ENCODE assay signal across 9 cellular contexts in genomic region chr17:43713494-43714162, GRCh38. TPM values are rescaled to one million over a fixed set of nuclear protein-coding genes. Genes with fewer than 3 reads are reported as not detected.
A peak's percentile ranks its signal among the peaks of the same experiment; 100 is the strongest.
DNase-seq lines count a peak whose midpoint lies in the region; ATAC-seq and TF ChIP-seq lines count a peak whose summit lies in the region.
"Had no signal": no experiment of that assay in that cellular context is flagged by ENCODE, and none has a peak within 500 bp of the region (broad histone marks: within the 10 kb centered on the region; RNA-seq: fewer than 3 reads in every experiment).

No MANE protein-coding gene starts in this region.

- H3K4me1 ChIP-seq in SK-N-SH (ENCODE audit: control insufficient read depth in 1 of 2, insufficient read depth in 2 of 2, low read depth in 1 of 2, low read length in 1 of 2), result peaks cover 0 to 2% of the 10 kb centered on the region in 2 experiments; a peak in 1 of 4 replicates
- peaks cover 31% of the 10 kb centered on the region for H3K4me1 ChIP-seq in mesodermal cell (ENCODE audit: control insufficient read depth, insufficient read depth, low read length, poor library complexity, severe bottlenecking)

- peaks cover 13% of the 10 kb centered on the region for H3F3A ChIP-seq in SK-N-SH (replicated peaks; ENCODE audit: insufficient read depth)

- H3K36me3 Mint-ChIP-seq in activated CD4-positive, alpha-beta T cell treated with anti-CD3 and anti-CD28 coated beads, Interleukin-2, amount 10 ng/mL, durations not matched to agents 7 days and 5 days (ENCODE audit: low read depth), result no peaks in the 10 kb centered on the region
- no peaks in the 10 kb centered on the region for H3K36me3 Mint-ChIP-seq in effector memory CD8-positive, alpha-beta T cell (ENCODE audit: insufficient read depth)

- POLR2A ChIA-PET in activated CD4-positive, alpha-beta T cell treated with anti-CD3 and anti-CD28 coated beads, Interleukin-2, amount 10 ng/mL, durations not matched to agents 7 days and 5 days (lab: Charles Lee), result no interaction called here
- POLR2A ChIA-PET in SK-N-SH (lab: Yijun Ruan, JAX), result interaction anchor here (0.6 to 1.0 kb wide), 2 partner anchors 9 to 13 kb away, joined by 3 read pairs; no protein-coding TSS in a partner anchor

- peak overlapping the region; percentile 49; the same call in 1 of the 2 replicates for H3K9ac ChIP-seq in SK-N-SH

- TF ChIP-seq EP300 in SK-N-SH (IDR thresholded peaks at IDR 0.05; ENCODE audit: borderline replicate concordance in 1 of 2, low read depth in 1 of 2, low read length in 1 of 2), result no peak

- peaks cover 51% of the 10 kb centered on the region for H3K27me3 Mint-ChIP-seq in activated CD4-positive, alpha-beta T cell treated with anti-CD3 and anti-CD28 coated beads, Interleukin-2, amount 10 ng/mL, durations not matched to agents 7 days and 5 days
- H3K27me3 Mint-ChIP-seq in effector memory CD8-positive, alpha-beta T cell, result peaks cover 41 to 86% of the 10 kb centered on the region in 2 donors

- ATAC-seq in effector memory CD8-positive, alpha-beta T cell (replicated peaks), result peak; percentile 53
- ATAC-seq in GM21447 (IDR thresholded peaks at IDR 0.05; ENCODE audit: unreplicated experiment) (no peak), GM18498 (IDR thresholded peaks at IDR 0.05; ENCODE audit: unreplicated experiment) (no peak)

- peak overlapping the region; percentile 46 to 56 for H3K4me3 ChIP-seq in SK-N-SH (ENCODE audit: low read depth in 2 of 2, low read length in 1 of 2)
- peak overlapping the region; percentile 38 for H3K4me3 ChIP-seq in mesodermal cell (ENCODE audit: extremely low read depth, insufficient read depth, low read length, poor library complexity, severe bottlenecking)

- CTCF ChIA-PET in activated CD4-positive, alpha-beta T cell treated with anti-CD3 and anti-CD28 coated beads, Interleukin-2, amount 10 ng/mL, durations not matched to agents 7 days and 5 days (lab: Charles Lee), result interaction anchor here (0.6 to 1.8 kb wide), 8 partner anchors 9 to 1505 kb away, joined by 3 to 13 read pairs (median 3); partner anchors contain the start of gene SOST
- CTCF ChIA-PET in SK-N-SH (lab: Yijun Ruan, JAX), result interaction anchor here (0.8 to 11.8 kb wide), 7 partner anchors 13 to 188 kb away, joined by 3 to 123 read pairs (median 3); no protein-coding TSS in a partner anchor

- H3K27ac ChIP-seq in SK-N-SH (ENCODE audit: low read depth in 2 of 2, low read length in 1 of 2) (no peak overlapping the region), mesodermal cell (ENCODE audit: low read depth, low read length, severe bottlenecking) (peak overlapping the region; percentile 62)

- DNase-seq in activated CD4-positive, alpha-beta T cell treated with anti-CD3 and anti-CD28 coated beads, Interleukin-2, amount 10 ng/mL, durations not matched to agents 7 days and 5 days, result no peak
- DNase-seq in activated CD4-positive, alpha-beta T cell treated with anti-CD3 and anti-CD28 coated beads for 4 hours, result no peak
- DNase-seq in SK-N-SH (peak; percentile 88), NCI-H446 (lab: John Stamatoyannopoulos, UW) (no peak)
- DNase-seq in effector memory CD8-positive, alpha-beta T cell, result no peak

- H3K9me2 ChIP-seq in SK-N-SH, result no peaks in the 10 kb centered on the region

- H4K20me1 ChIP-seq in SK-N-SH (ENCODE audit: insufficient read depth), result no peaks in the 10 kb centered on the region

- no peaks in the 10 kb centered on the region for H3K9me3 Mint-ChIP-seq in activated CD4-positive, alpha-beta T cell treated with anti-CD3 and anti-CD28 coated beads, Interleukin-2, amount 10 ng/mL, durations not matched to agents 7 days and 5 days
- H3K9me3 Mint-ChIP-seq in effector memory CD8-positive, alpha-beta T cell, result no peaks in the 10 kb centered on the region

- H3K27me3 ChIP-seq in SK-N-SH (ENCODE audit: insufficient read depth), result no peaks in the 10 kb centered on the region

- H3K4me2 ChIP-seq in SK-N-SH, result peak overlapping the region; percentile 81

- H2AFZ ChIP-seq in SK-N-SH (ENCODE audit: low read depth), result peak overlapping the region; percentile 88

- H3K79me2 ChIP-seq in SK-N-SH (ENCODE audit: insufficient read depth), result no peaks in the 10 kb centered on the region

- peak overlapping the region; percentile 44 for H3K4me3 Mint-ChIP-seq in activated CD4-positive, alpha-beta T cell treated with anti-CD3 and anti-CD28 coated beads, Interleukin-2, amount 10 ng/mL, durations not matched to agents 7 days and 5 days
- peak overlapping the region; percentile 56 to 61 for H3K4me3 Mint-ChIP-seq in effector memory CD8-positive, alpha-beta T cell

- WGBS in SK-N-SH (ENCODE audit: low lambda C conversion rate), result 7% methylated on average over 42 of the region's 53 CpGs
- 2 to 3% methylated on average over 51 to 52 of the region's 53 CpGs for WGBS in mesodermal cell (ENCODE audit: insufficient coverage in 2 of 2), 2 experiments

- peaks cover 16% of the 10 kb centered on the region for H3K4me1 Mint-ChIP-seq in activated CD4-positive, alpha-beta T cell treated with anti-CD3 and anti-CD28 coated beads, Interleukin-2, amount 10 ng/mL, durations not matched to agents 7 days and 5 days
- H3K4me1 Mint-ChIP-seq in effector memory CD8-positive, alpha-beta T cell (ENCODE audit: low read depth in 2 of 2), result peaks cover 8 to 14% of the 10 kb centered on the region in 2 donors

- no peaks in the 10 kb centered on the region for H3K36me3 ChIP-seq in SK-N-SH (replicated peaks in 1 of 2; ENCODE audit: control insufficient read depth in 1 of 2, insufficient read depth in 2 of 2, low read length in 1 of 2)
- no peaks in the 10 kb centered on the region for H3K36me3 ChIP-seq in mesodermal cell (ENCODE audit: control insufficient read depth, insufficient read depth, low read length)

- no peak overlapping the region for H3K27ac Mint-ChIP-seq in activated CD4-positive, alpha-beta T cell treated with anti-CD3 and anti-CD28 coated beads, Interleukin-2, amount 10 ng/mL, durations not matched to agents 7 days and 5 days
- no peak overlapping the region for H3K27ac Mint-ChIP-seq in effector memory CD8-positive, alpha-beta T cell

- no peak for TF ChIP-seq RAD21 in SK-N-SH (IDR thresholded peaks at IDR 0.05; ENCODE audit: low read length)

- no peak for TF ChIP-seq CTCF in SK-N-SH (IDR thresholded peaks at IDR 0.05)

- H3K9me3 ChIP-seq in SK-N-SH, result no peaks in the 10 kb centered on the region
- H3K9me3 ChIP-seq in mesodermal cell (ENCODE audit: control insufficient read depth, low read length), result peaks cover 9% of the 10 kb centered on the region

TF ChIP-seq in SK-N-SH, 30 proteins besides CTCF, POLR2A, EP300 and RAD21:
- TF ChIP-seq CHD2 (IDR thresholded peaks at IDR 0.05; ENCODE audit: low read length, partially characterized antibody) (no peak), USF2 (IDR thresholded peaks at IDR 0.05; ENCODE audit: borderline replicate concordance, low read depth, low read length) (no peak), TEAD4 (IDR thresholded peaks at IDR 0.05; ENCODE audit: borderline replicate concordance, insufficient read depth) (no peak), NRF1 (IDR thresholded peaks at IDR 0.05; ENCODE audit: low read depth, low read length) (no peak)

RNA-seq across cellular contexts. Expression of gene SOST, which starts 45.0 kb away (rescaled TPM):
- not detected for total RNA-seq in activated CD4-positive, alpha-beta T cell treated with anti-CD3 and anti-CD28 coated beads, Interleukin-2, amount 10 ng/mL, durations not matched to agents 7 days and 5 days
- polyA plus RNA-seq in SK-N-SH (2012; rRNA removed), result not detected in 2 replicates
- 0.01 TPM in 1 of 2 replicates, not detected in the other for polyA plus RNA-seq in SK-N-SH (2012; cell fraction: cytosol; rRNA removed)
- polyA plus RNA-seq in SK-N-SH (2012; cell fraction: nucleus; rRNA removed), result not detected in 2 replicates
- 20.2 TPM for polyA plus RNA-seq in mesodermal cell (2013, experiment 1 of 2)
- polyA plus RNA-seq in mesodermal cell (2013, experiment 2 of 2), result 19.7 TPM
- polyA plus RNA-seq: adipose tissue had no signal

RNA-seq across cellular contexts. Expression of gene MEOX1, which starts 51.9 kb away (rescaled TPM):
- total RNA-seq in activated CD4-positive, alpha-beta T cell treated with anti-CD3 and anti-CD28 coated beads, Interleukin-2, amount 10 ng/mL, durations not matched to agents 7 days and 5 days, result 1 to 10 TPM; 5.1 to 6.6 TPM
- polyA plus RNA-seq in SK-N-SH (2012; rRNA removed), result 0.05 TPM in 1 of 2 replicates, not detected in the other
- polyA plus RNA-seq in SK-N-SH (2012; cell fraction: cytosol; rRNA removed), result 0.03 and 0.04 TPM in 2 replicates
- 0.02 TPM in 1 of 2 replicates, not detected in the other for polyA plus RNA-seq in SK-N-SH (2012; cell fraction: nucleus; rRNA removed)
- polyA plus RNA-seq in mesodermal cell (2013, experiment 1 of 2), result 0.52 TPM
- 1.4 TPM for polyA plus RNA-seq in mesodermal cell (2013, experiment 2 of 2)
